23 cellular contexts compared by ENCODE assay signal in genomic region chr1:21649315-21649714, GRCh38.
"Had no signal": no experiment of that assay in that cellular context is flagged by ENCODE, and none has a peak within 500 bp of the region (broad histone marks: within the 10 kb centered on the region; RNA-seq: fewer than 3 reads in every experiment).

No MANE protein-coding gene starts in this region.

- H3K4me3 ChIP-seq: ascending aorta, MG63, Peyer's patch, SJCRH30 had no signal

- DNase-seq: activated CD4-positive, alpha-beta memory T cell treated with anti-CD3 and anti-CD28 coated beads, Interleukin-2, amount 10 ng/mL, durations not matched to agents 7 days and 5 days; activated CD4-positive, alpha-beta T cell treated with anti-CD3 and anti-CD28 coated beads for 36 hours; activated CD4-positive, alpha-beta T cell treated with anti-CD3 and anti-CD28 coated beads, Interleukin-2, amount 50 U/mL, for 1 hour; activated CD8-positive, alpha-beta memory T cell treated with anti-CD3 and anti-CD28 coated beads, Interleukin-2, amount 50 U/mL, for 4 hours; activated naive CD4-positive, alpha-beta T cell treated with anti-CD3 and anti-CD28 coated beads, Interleukin-2, amount 50 U/mL, for 16 hours; activated naive CD8-positive, alpha-beta T cell treated with anti-CD3 and anti-CD28 coated beads, Interleukin-2, amount 50 U/mL, for 24 hours; amniotic stem cell; MG63; MV-4-11; NCI-H1092 treated with DMSO at 0.1 percent for 48 hours; NCI-H1417 treated with DMSO at 0.1 percent for 48 hours; NCI-H1694; NCI-H2029 treated with DMSO at 0.1 percent for 48 hours; NCI-H510A treated with DMSO at 0.1 percent for 48 hours; NCI-H69; Peyer's patch; SJCRH30; SK-N-SH had no signal

- H3K4me3 Mint-ChIP-seq: activated CD4-positive, alpha-beta memory T cell treated with anti-CD3 and anti-CD28 coated beads, Interleukin-2, amount 10 ng/mL, durations not matched to agents 7 days and 5 days; activated CD4-positive, alpha-beta T cell treated with anti-CD3 and anti-CD28 coated beads for 36 hours; activated naive CD8-positive, alpha-beta T cell treated with anti-CD3 and anti-CD28 coated beads, Interleukin-2, amount 50 U/mL, for 24 hours; T-helper 1 cell treated with Interleukin-12 subunit alpha and Interleukin-12 subunit beta and Interleukin-4 antibody, amounts not matched to agents 30 μg/mL and 1 μg/mL, for 36 hours had no signal

- H3K9me3 Mint-ChIP-seq: activated CD4-positive, alpha-beta memory T cell treated with anti-CD3 and anti-CD28 coated beads, Interleukin-2, amount 10 ng/mL, durations not matched to agents 7 days and 5 days; activated naive CD8-positive, alpha-beta T cell treated with anti-CD3 and anti-CD28 coated beads, Interleukin-2, amount 50 U/mL, for 24 hours; central memory CD8-positive, alpha-beta T cell; T-helper 1 cell treated with Interleukin-12 subunit alpha and Interleukin-12 subunit beta and Interleukin-4 antibody, amounts not matched to agents 30 μg/mL and 1 μg/mL, for 36 hours had no signal

- H3K9me3 ChIP-seq: ascending aorta, MG63, Peyer's patch, SJCRH30, SK-N-SH had no signal

- ATAC-seq: activated CD4-positive, alpha-beta T cell treated with anti-CD3 and anti-CD28 coated beads for 36 hours; activated naive CD8-positive, alpha-beta T cell treated with anti-CD3 and anti-CD28 coated beads, Interleukin-2, amount 50 U/mL, for 24 hours had no signal

- H3K27me3 ChIP-seq: MG63, Peyer's patch, SJCRH30 had no signal

- H3K27ac Mint-ChIP-seq: activated CD4-positive, alpha-beta memory T cell treated with anti-CD3 and anti-CD28 coated beads, Interleukin-2, amount 10 ng/mL, durations not matched to agents 7 days and 5 days; activated CD4-positive, alpha-beta T cell treated with anti-CD3 and anti-CD28 coated beads for 36 hours; activated naive CD8-positive, alpha-beta T cell treated with anti-CD3 and anti-CD28 coated beads, Interleukin-2, amount 50 U/mL, for 24 hours; T-helper 1 cell treated with Interleukin-12 subunit alpha and Interleukin-12 subunit beta and Interleukin-4 antibody, amounts not matched to agents 30 μg/mL and 1 μg/mL, for 36 hours had no signal

- H3K36me3 ChIP-seq: ascending aorta, MG63, Peyer's patch, SJCRH30 had no signal

- H3K27ac ChIP-seq: ascending aorta, Peyer's patch, RWPE1, SJCRH30 had no signal

- H3K4me2 ChIP-seq: SK-N-SH had no signal

- H3K9ac ChIP-seq: SK-N-SH had no signal

- H3K36me3 Mint-ChIP-seq: brain had no signal
